Comparison of ENCODE assay signal across 1 cellular context in the genomic region with DNA sequence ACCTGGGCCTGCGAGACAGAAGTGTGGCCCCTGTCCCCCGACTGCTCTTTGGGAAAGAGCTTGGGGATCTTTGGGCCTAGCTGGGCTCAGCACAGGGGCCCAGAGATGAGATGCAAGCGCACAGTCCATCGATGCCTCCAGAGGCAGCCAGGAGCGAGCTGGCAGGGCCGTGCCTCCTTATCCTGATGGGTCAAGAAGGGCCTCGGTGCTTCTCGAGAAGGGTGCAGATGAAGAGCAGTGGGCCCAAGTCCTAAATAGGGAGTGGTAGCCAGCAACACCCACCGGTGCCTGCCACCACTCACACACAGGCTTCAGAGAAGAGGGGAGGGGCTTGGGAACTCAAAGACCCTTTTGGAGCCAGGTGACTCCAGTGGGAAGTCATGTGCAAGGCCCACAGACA.
TF ChIP-seq lines count a peak whose summit lies in the region.

No MANE protein-coding gene starts in this region.

TF ChIP-seq in GM23338, 12 proteins besides CTCF, POLR2A, EP300 and RAD21:
- TF ChIP-seq, protein P1, sequence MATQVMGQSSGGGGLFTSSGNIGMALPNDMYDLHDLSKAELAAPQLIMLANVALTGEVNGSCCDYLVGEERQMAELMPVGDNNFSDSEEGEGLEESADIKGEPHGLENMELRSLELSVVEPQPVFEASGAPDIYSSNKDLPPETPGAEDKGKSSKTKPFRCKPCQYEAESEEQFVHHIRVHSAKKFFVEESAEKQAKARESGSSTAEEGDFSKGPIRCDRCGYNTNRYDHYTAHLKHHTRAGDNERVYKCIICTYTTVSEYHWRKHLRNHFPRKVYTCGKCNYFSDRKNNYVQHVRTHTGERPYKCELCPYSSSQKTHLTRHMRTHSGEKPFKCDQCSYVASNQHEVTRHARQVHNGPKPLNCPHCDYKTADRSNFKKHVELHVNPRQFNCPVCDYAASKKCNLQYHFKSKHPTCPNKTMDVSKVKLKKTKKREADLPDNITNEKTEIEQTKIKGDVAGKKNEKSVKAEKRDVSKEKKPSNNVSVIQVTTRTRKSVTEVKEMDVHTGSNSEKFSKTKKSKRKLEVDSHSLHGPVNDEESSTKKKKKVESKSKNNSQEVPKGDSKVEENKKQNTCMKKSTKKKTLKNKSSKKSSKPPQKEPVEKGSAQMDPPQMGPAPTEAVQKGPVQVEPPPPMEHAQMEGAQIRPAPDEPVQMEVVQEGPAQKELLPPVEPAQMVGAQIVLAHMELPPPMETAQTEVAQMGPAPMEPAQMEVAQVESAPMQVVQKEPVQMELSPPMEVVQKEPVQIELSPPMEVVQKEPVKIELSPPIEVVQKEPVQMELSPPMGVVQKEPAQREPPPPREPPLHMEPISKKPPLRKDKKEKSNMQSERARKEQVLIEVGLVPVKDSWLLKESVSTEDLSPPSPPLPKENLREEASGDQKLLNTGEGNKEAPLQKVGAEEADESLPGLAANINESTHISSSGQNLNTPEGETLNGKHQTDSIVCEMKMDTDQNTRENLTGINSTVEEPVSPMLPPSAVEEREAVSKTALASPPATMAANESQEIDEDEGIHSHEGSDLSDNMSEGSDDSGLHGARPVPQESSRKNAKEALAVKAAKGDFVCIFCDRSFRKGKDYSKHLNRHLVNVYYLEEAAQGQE (IDR thresholded peaks at IDR 0.05; ENCODE audit: unreplicated experiment): no peak
- no peak for TF ChIP-seq NANOG (IDR thresholded peaks at IDR 0.05; ENCODE audit: borderline replicate concordance)
- TF ChIP-seq, protein P2, sequence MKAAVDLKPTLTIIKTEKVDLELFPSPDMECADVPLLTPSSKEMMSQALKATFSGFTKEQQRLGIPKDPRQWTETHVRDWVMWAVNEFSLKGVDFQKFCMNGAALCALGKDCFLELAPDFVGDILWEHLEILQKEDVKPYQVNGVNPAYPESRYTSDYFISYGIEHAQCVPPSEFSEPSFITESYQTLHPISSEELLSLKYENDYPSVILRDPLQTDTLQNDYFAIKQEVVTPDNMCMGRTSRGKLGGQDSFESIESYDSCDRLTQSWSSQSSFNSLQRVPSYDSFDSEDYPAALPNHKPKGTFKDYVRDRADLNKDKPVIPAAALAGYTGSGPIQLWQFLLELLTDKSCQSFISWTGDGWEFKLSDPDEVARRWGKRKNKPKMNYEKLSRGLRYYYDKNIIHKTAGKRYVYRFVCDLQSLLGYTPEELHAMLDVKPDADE (IDR thresholded peaks at IDR 0.05): no peak
- no peak for TF ChIP-seq ZNF331 (CRISPR knock-in tag; IDR thresholded peaks at IDR 0.05; ENCODE audit: low read depth)
- no peak for TF ChIP-seq JUNB (IDR thresholded peaks at IDR 0.05; ENCODE audit: unreplicated experiment)
- TF ChIP-seq, protein P3, sequence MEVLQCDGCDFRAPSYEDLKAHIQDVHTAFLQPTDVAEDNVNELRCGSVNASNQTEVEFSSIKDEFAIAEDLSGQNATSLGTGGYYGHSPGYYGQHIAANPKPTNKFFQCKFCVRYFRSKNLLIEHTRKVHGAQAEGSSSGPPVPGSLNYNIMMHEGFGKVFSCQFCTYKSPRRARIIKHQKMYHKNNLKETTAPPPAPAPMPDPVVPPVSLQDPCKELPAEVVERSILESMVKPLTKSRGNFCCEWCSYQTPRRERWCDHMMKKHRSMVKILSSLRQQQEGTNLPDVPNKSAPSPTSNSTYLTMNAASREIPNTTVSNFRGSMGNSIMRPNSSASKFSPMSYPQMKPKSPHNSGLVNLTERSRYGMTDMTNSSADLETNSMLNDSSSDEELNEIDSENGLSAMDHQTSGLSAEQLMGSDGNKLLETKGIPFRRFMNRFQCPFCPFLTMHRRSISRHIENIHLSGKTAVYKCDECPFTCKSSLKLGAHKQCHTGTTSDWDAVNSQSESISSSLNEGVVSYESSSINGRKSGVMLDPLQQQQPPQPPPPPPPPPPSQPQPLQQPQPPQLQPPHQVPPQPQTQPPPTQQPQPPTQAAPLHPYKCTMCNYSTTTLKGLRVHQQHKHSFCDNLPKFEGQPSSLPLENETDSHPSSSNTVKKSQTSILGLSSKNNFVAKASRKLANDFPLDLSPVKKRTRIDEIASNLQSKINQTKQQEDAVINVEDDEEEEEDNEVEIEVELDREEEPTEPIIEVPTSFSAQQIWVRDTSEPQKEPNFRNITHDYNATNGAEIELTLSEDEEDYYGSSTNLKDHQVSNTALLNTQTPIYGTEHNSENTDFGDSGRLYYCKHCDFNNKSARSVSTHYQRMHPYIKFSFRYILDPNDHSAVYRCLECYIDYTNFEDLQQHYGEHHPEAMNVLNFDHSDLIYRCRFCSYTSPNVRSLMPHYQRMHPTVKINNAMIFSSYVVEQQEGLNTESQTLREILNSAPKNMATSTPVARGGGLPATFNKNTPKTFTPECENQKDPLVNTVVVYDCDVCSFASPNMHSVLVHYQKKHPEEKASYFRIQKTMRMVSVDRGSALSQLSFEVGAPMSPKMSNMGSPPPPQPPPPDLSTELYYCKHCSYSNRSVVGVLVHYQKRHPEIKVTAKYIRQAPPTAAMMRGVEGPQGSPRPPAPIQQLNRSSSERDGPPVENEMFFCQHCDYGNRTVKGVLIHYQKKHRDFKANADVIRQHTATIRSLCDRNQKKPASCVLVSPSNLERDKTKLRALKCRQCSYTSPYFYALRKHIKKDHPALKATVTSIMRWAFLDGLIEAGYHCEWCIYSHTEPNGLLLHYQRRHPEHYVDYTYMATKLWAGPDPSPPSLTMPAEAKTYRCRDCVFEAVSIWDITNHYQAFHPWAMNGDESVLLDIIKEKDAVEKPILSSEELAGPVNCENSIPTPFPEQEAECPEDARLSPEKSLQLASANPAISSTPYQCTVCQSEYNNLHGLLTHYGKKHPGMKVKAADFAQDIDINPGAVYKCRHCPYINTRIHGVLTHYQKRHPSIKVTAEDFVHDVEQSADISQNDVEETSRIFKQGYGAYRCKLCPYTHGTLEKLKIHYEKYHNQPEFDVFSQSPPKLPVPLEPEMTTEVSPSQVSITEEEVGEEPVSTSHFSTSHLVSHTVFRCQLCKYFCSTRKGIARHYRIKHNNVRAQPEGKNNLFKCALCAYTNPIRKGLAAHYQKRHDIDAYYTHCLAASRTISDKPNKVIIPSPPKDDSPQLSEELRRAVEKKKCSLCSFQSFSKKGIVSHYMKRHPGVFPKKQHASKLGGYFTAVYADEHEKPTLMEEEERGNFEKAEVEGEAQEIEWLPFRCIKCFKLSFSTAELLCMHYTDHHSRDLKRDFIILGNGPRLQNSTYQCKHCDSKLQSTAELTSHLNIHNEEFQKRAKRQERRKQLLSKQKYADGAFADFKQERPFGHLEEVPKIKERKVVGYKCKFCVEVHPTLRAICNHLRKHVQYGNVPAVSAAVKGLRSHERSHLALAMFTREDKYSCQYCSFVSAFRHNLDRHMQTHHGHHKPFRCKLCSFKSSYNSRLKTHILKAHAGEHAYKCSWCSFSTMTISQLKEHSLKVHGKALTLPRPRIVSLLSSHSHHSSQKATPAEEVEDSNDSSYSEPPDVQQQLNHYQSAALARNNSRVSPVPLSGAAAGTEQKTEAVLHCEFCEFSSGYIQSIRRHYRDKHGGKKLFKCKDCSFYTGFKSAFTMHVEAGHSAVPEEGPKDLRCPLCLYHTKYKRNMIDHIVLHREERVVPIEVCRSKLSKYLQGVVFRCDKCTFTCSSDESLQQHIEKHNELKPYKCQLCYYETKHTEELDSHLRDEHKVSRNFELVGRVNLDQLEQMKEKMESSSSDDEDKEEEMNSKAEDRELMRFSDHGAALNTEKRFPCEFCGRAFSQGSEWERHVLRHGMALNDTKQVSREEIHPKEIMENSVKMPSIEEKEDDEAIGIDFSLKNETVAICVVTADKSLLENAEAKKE (CRISPR knock-in tag; IDR thresholded peaks at IDR 0.05): no peak
